In the genomic region with DNA sequence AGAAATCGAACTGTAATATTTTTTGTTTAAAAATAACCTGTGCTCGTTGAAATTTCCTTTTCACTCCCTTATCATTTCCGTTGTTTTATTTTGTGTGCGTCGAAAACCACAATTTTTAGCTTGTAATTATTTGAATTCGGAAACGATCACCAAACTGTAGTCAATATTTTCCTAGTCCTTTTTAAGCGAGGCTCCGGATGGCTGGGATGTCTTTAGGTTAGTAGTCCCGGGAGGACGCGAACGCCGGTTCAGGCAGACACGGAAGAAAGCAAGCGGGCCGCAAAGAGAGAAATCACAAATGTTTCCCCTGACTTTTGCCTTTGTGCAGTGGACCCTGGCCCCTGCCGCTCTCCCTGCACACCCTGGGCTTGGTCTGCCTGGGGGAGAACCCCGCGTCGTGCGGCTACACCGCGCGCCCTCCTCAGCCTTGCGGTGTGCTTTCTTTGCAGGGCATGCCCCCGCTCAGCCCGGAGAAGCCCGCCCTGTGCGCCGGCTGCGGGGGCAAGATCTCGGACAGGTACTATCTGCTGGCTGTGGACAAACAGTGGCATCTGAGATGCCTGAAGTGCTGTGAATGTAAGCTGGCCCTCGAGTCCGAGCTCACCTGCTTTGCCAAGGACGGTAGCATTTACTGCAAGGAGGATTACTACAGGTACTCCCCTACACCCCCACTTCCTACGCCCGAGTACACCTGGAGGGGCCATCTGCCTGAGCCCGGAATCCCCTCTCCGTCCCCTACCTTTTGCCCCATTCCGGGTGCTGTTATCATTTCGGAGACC, we compare ENCODE assay signal across 12 cellular contexts. TPM values are rescaled to one million over a fixed set of nuclear protein-coding genes. Genes with fewer than 3 reads are reported as not detected.
DNase-seq lines count a peak whose midpoint lies in the region; FAIRE-seq and TF ChIP-seq lines count a peak whose summit lies in the region.
"Had no signal": no experiment of that assay in that cellular context is flagged by ENCODE, and none has a peak within 500 bp of the region (broad histone marks: within the 10 kb centered on the region; RNA-seq: fewer than 3 reads in every experiment).

No MANE protein-coding gene starts in this region.

- peak overlapping the region; percentile 5; the same call in 1 of the 2 replicates for H3K4me3 ChIP-seq in HL-60 (replicated peaks; ENCODE audit: insufficient read depth, low read length)
- no peak overlapping the region for H3K4me3 ChIP-seq in transverse colon
- H3K4me3 ChIP-seq: dorsolateral prefrontal cortex, SJSA1 had no signal

- FAIRE-seq in frontal cortex (lab: Jason Lieb, UNC) (no peak), HTR-8/SVneo (lab: Jason Lieb, UNC) (no peak)
- FAIRE-seq: islet of Langerhans had no signal

- peaks cover 0 to 14% (median 0%) of the 10 kb centered on the region in 5 experiments for H3K9me3 Mint-ChIP-seq in brain
- H3K9me3 Mint-ChIP-seq in neural crest cell, result no peaks in the 10 kb centered on the region

- no peaks in the 10 kb centered on the region for H3K9me3 ChIP-seq in transverse colon
- H3K9me3 ChIP-seq: SJSA1 had no signal

- no peak for TF ChIP-seq CTCF in HL-60 (IDR thresholded peaks at IDR 0.05; ENCODE audit: insufficient read depth, low read length)
- TF ChIP-seq CTCF in brain (conservative IDR thresholded peaks at IDR 0.05), result no peak
- no peak for TF ChIP-seq CTCF in neural crest cell (conservative IDR thresholded peaks at IDR 0.05)
- no peak for TF ChIP-seq CTCF in transverse colon (IDR thresholded peaks at IDR 0.05)

- peaks cover 52% of the 10 kb centered on the region for H3K27me3 ChIP-seq in HL-60 (ENCODE audit: insufficient read depth, poor library complexity, severe bottlenecking)
- H3K27me3 ChIP-seq in transverse colon, result peaks cover 93% of the 10 kb centered on the region

- H3K4me3 Mint-ChIP-seq in brain, result peak overlapping the region; percentile 84 to 92 (median 87)
- peak overlapping the region; percentile 29 for H3K4me3 Mint-ChIP-seq in neural crest cell

- peaks cover 5% of the 10 kb centered on the region for H3K36me3 Mint-ChIP-seq in brain
- H3K36me3 Mint-ChIP-seq in neural crest cell (ENCODE audit: low read depth), result no peaks in the 10 kb centered on the region

- in situ Hi-C loops in transverse colon (cut with MboI; ENCODE audit: low pct_ligation_motif_present in 1 of 4, low pct_unique_long_range_greater_than_20kb in 1 of 4, low sequenced_read_pairs in 3 of 4), result loop anchor here in 1 of 4 donors (10.0 kb wide), 1 partner anchor 395 kb away; no protein-coding TSS in a partner anchor

- no peak overlapping the region for H3K27ac ChIP-seq in HL-60 (replicated peaks)
- no peak overlapping the region for H3K27ac ChIP-seq in transverse colon
- H3K27ac ChIP-seq: dorsolateral prefrontal cortex, SJSA1 had no signal

- H3K4me1 Mint-ChIP-seq in brain (peaks cover 65% of the 10 kb centered on the region), neural crest cell (peaks cover 46% of the 10 kb centered on the region)

- intact Hi-C loops in transverse colon (cut with DNase I; ENCODE audit: low total_unique reads), result no loop called here

- WGBS in transverse colon (ENCODE audit: low coverage in 1 of 2), 2 donors, result 8 to 9% methylated on average over 7 to 42 of the region's 42 CpGs

- DNase-seq in D341Med (ENCODE audit: low spot score) (peak; percentile 37), HL-60 (ENCODE audit: low read depth in 1 of 2, low spot score in 1 of 2) (no peak), neural crest cell (ENCODE audit: low read depth, low spot score) (no peak), globus pallidus (ENCODE audit: low spot score) (no peak), frontal cortex (ENCODE audit: low spot score in 2 of 2) (no peak), HTR-8/SVneo (ENCODE audit: insufficient read length, low spot score) (no peak), transverse colon (no peak)
- DNase-seq: dorsolateral prefrontal cortex, NCI-H510A treated with DMSO at 0.1 percent for 48 hours had no signal

- peaks cover 95% of the 10 kb centered on the region for H3K27me3 Mint-ChIP-seq in brain
- peaks cover 100% of the 10 kb centered on the region for H3K27me3 Mint-ChIP-seq in neural crest cell (ENCODE audit: low read depth)

- TF ChIP-seq POLR2A in transverse colon (IDR thresholded peaks at IDR 0.05), result no peak

- no peaks in the 10 kb centered on the region for H3K36me3 ChIP-seq in transverse colon
- H3K36me3 ChIP-seq: SJSA1 had no signal

- H3K4me1 ChIP-seq in transverse colon, result peaks cover 20 to 54% (median 37%) of the 10 kb centered on the region in 4 donors

- TF ChIP-seq EP300 in transverse colon (IDR thresholded peaks at IDR 0.05; ENCODE audit: low read depth), result no peak

- peak overlapping the region in 2 of 5 experiments; percentile 20 to 92 for H3K27ac Mint-ChIP-seq in brain
- no peak overlapping the region for H3K27ac Mint-ChIP-seq in neural crest cell (ENCODE audit: unreplicated experiment)

RNA-seq across cellular contexts. Expression of gene LHX9, which starts 2.5 kb away (rescaled TPM):
- polyA plus RNA-seq in brain (ENCODE audit: insufficient read depth, low read depth, low replicate concordance), result not detected
- total RNA-seq in neural crest cell (not detected in 2 replicates), frontal cortex (0.41 TPM), transverse colon (not detected)

RNA-seq across cellular contexts. Expression of gene C1orf53, which starts 17.3 kb away (rescaled TPM):
- polyA plus RNA-seq in brain (ENCODE audit: insufficient read depth, low read depth, low replicate concordance), result 2.3 TPM
- total RNA-seq in neural crest cell (1.9 and 3.1 TPM in 2 replicates), frontal cortex (2.4 TPM), transverse colon (1 to 10 TPM in 2 of 4 donors, not detected in 2; 2.5 to 7.0 TPM)
